In the genomic region with DNA sequence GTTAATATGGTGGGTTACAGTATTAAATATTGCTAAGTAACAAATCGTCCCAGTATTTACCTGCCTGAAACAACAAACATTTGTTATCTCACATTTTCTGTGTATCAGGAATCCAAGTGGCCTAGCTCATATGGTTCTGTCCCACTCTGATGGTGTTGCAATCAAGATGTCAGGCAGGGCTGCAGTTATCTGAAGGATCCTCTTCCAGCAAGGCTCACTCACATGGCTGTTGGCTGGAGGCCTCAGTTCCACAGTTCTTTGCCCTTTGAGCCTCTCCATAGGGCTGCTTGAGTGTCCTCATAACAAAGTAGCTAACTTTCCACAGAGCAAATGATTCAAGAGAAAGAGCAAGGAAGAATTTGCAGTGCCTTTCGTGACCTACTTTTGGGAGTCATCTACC, we compare ENCODE assay signal across 1 cellular context.
TF ChIP-seq lines count a peak whose summit lies in the region.

No MANE protein-coding gene starts in this region.

TF ChIP-seq in K562, 482 proteins besides CTCF, POLR2A, EP300 and RAD21 (continued from another document):
- TF ChIP-seq AFF4 (CRISPR knock-in tag; IDR thresholded peaks at IDR 0.05) (no peak), POLR2B (IDR thresholded peaks at IDR 0.05; ENCODE audit: low read depth, partially characterized antibody) (no peak), YBX1 (IDR thresholded peaks at IDR 0.05) (no peak), ZNF134 (CRISPR knock-in tag; conservative IDR thresholded peaks at IDR 0.05) (no peak), CC2D1A (IDR thresholded peaks at IDR 0.05) (no peak), GABPB1 (CRISPR knock-in tag; IDR thresholded peaks at IDR 0.05) (no peak), ZNF311 (CRISPR knock-in tag; IDR thresholded peaks at IDR 0.05) (no peak), CHD2 (IDR thresholded peaks at IDR 0.05; ENCODE audit: low read depth, low read length) (no peak), HDGF (IDR thresholded peaks at IDR 0.05) (no peak), JUN (IDR thresholded peaks at IDR 0.05; ENCODE audit: borderline replicate concordance, low read depth, low read length) (no peak), JUN (CRISPR knock-in tag; IDR thresholded peaks at IDR 0.05; ENCODE audit: borderline replicate concordance) (no peak), HMG20A (CRISPR knock-in tag; conservative IDR thresholded peaks at IDR 0.05) (no peak), NFXL1 (CRISPR knock-in tag; IDR thresholded peaks at IDR 0.05) (no peak), ZNF217 (CRISPR knock-in tag; IDR thresholded peaks at IDR 0.05) (no peak), E2F8 (IDR thresholded peaks at IDR 0.05; ENCODE audit: low read depth, partially characterized antibody) (no peak), MCM2 (IDR thresholded peaks at IDR 0.05; ENCODE audit: low read depth) (no peak), IRF2 (CRISPR knock-in tag; IDR thresholded peaks at IDR 0.05) (no peak), MECOM (CRISPR knock-in tag; IDR thresholded peaks at IDR 0.05) (peak; percentile 23; the same call in 1 of the 2 replicates), RHOXF2B (CRISPR knock-in tag; conservative IDR thresholded peaks at IDR 0.05) (no peak), CBX2 (IDR thresholded peaks at IDR 0.05; ENCODE audit: insufficient read depth, low read length, poor library complexity, severe bottlenecking) (no peak), HLTF (IDR thresholded peaks at IDR 0.05) (no peak), PPARD (CRISPR knock-in tag; IDR thresholded peaks at IDR 0.05) (no peak), HIVEP1 (CRISPR knock-in tag; IDR thresholded peaks at IDR 0.05) (no peak), HNRNPUL1 (IDR thresholded peaks at IDR 0.05; ENCODE audit: low read length) (no peak), L3MBTL2 (IDR thresholded peaks at IDR 0.05) (no peak), CEBPB (tag; IDR thresholded peaks at IDR 0.05) (peak; percentile 95), ZKSCAN1 (IDR thresholded peaks at IDR 0.05; ENCODE audit: low read depth, low read length) (no peak), MEIS2 (IDR thresholded peaks at IDR 0.05; ENCODE audit: partially characterized antibody) (peak; percentile 8), CBFA2T3 (IDR thresholded peaks at IDR 0.05) (peak; percentile 46; the same call in 1 of the 2 replicates), TEAD2 (tag; IDR thresholded peaks at IDR 0.05) (no peak), RBM39 (optimal IDR thresholded peaks at IDR 0.05; ENCODE audit: low read depth, low read length) (no peak), EZH2 (IDR thresholded peaks at IDR 0.05; ENCODE audit: borderline replicate concordance, low read depth, low read length) (no peak), CEBPG (CRISPR knock-in tag; IDR thresholded peaks at IDR 0.05) (no peak), CEBPG (tag; conservative IDR thresholded peaks at IDR 0.05 in 1 of 2, IDR thresholded peaks at IDR 0.05 in 1 of 2) (peak; percentile 62 to 70; a peak in 3 of 4 replicates), MCM5 (IDR thresholded peaks at IDR 0.05; ENCODE audit: low read depth) (no peak), STAG1 (CRISPR knock-in tag; IDR thresholded peaks at IDR 0.05; ENCODE audit: borderline replicate concordance) (no peak), ZNF639 (CRISPR knock-in tag; conservative IDR thresholded peaks at IDR 0.05 in 1 of 2, IDR thresholded peaks at IDR 0.05 in 1 of 2) (no peak)
- TF ChIP-seq, protein P1, sequence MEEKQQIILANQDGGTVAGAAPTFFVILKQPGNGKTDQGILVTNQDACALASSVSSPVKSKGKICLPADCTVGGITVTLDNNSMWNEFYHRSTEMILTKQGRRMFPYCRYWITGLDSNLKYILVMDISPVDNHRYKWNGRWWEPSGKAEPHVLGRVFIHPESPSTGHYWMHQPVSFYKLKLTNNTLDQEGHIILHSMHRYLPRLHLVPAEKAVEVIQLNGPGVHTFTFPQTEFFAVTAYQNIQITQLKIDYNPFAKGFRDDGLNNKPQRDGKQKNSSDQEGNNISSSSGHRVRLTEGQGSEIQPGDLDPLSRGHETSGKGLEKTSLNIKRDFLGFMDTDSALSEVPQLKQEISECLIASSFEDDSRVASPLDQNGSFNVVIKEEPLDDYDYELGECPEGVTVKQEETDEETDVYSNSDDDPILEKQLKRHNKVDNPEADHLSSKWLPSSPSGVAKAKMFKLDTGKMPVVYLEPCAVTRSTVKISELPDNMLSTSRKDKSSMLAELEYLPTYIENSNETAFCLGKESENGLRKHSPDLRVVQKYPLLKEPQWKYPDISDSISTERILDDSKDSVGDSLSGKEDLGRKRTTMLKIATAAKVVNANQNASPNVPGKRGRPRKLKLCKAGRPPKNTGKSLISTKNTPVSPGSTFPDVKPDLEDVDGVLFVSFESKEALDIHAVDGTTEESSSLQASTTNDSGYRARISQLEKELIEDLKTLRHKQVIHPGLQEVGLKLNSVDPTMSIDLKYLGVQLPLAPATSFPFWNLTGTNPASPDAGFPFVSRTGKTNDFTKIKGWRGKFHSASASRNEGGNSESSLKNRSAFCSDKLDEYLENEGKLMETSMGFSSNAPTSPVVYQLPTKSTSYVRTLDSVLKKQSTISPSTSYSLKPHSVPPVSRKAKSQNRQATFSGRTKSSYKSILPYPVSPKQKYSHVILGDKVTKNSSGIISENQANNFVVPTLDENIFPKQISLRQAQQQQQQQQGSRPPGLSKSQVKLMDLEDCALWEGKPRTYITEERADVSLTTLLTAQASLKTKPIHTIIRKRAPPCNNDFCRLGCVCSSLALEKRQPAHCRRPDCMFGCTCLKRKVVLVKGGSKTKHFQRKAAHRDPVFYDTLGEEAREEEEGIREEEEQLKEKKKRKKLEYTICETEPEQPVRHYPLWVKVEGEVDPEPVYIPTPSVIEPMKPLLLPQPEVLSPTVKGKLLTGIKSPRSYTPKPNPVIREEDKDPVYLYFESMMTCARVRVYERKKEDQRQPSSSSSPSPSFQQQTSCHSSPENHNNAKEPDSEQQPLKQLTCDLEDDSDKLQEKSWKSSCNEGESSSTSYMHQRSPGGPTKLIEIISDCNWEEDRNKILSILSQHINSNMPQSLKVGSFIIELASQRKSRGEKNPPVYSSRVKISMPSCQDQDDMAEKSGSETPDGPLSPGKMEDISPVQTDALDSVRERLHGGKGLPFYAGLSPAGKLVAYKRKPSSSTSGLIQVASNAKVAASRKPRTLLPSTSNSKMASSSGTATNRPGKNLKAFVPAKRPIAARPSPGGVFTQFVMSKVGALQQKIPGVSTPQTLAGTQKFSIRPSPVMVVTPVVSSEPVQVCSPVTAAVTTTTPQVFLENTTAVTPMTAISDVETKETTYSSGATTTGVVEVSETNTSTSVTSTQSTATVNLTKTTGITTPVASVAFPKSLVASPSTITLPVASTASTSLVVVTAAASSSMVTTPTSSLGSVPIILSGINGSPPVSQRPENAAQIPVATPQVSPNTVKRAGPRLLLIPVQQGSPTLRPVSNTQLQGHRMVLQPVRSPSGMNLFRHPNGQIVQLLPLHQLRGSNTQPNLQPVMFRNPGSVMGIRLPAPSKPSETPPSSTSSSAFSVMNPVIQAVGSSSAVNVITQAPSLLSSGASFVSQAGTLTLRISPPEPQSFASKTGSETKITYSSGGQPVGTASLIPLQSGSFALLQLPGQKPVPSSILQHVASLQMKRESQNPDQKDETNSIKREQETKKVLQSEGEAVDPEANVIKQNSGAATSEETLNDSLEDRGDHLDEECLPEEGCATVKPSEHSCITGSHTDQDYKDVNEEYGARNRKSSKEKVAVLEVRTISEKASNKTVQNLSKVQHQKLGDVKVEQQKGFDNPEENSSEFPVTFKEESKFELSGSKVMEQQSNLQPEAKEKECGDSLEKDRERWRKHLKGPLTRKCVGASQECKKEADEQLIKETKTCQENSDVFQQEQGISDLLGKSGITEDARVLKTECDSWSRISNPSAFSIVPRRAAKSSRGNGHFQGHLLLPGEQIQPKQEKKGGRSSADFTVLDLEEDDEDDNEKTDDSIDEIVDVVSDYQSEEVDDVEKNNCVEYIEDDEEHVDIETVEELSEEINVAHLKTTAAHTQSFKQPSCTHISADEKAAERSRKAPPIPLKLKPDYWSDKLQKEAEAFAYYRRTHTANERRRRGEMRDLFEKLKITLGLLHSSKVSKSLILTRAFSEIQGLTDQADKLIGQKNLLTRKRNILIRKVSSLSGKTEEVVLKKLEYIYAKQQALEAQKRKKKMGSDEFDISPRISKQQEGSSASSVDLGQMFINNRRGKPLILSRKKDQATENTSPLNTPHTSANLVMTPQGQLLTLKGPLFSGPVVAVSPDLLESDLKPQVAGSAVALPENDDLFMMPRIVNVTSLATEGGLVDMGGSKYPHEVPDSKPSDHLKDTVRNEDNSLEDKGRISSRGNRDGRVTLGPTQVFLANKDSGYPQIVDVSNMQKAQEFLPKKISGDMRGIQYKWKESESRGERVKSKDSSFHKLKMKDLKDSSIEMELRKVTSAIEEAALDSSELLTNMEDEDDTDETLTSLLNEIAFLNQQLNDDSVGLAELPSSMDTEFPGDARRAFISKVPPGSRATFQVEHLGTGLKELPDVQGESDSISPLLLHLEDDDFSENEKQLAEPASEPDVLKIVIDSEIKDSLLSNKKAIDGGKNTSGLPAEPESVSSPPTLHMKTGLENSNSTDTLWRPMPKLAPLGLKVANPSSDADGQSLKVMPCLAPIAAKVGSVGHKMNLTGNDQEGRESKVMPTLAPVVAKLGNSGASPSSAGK (IDR thresholded peaks at IDR 0.05) = peak; percentile 20; the same call in 1 of the 2 replicates
- TF ChIP-seq, protein P2, sequence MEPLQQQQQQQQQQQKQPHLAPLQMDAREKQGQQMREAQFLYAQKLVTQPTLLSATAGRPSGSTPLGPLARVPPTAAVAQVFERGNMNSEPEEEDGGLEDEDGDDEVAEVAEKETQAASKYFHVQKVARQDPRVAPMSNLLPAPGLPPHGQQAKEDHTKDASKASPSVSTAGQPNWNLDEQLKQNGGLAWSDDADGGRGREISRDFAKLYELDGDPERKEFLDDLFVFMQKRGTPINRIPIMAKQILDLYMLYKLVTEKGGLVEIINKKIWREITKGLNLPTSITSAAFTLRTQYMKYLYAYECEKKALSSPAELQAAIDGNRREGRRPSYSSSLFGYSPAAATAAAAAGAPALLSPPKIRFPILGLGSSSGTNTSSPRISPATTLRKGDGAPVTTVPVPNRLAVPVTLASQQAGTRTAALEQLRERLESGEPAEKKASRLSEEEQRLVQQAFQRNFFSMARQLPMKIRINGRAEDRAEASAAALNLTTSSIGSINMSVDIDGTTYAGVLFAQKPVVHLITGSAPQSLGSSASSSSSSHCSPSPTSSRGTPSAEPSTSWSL (CRISPR knock-in tag; IDR thresholded peaks at IDR 0.05; ENCODE audit: borderline replicate concordance) = no peak
- TF ChIP-seq, protein P3, sequence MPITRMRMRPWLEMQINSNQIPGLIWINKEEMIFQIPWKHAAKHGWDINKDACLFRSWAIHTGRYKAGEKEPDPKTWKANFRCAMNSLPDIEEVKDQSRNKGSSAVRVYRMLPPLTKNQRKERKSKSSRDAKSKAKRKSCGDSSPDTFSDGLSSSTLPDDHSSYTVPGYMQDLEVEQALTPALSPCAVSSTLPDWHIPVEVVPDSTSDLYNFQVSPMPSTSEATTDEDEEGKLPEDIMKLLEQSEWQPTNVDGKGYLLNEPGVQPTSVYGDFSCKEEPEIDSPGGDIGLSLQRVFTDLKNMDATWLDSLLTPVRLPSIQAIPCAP (CRISPR knock-in tag; IDR thresholded peaks at IDR 0.05; ENCODE audit: borderline replicate concordance) = no peak
TF ChIP-seq in K562: peak in this region for 8.
